In genomic region chr14:77007339-77007974, GRCh38 we compare ENCODE assay signal across 12 cellular contexts. TPM values are rescaled to one million over a fixed set of nuclear protein-coding genes. Genes with fewer than 3 reads are reported as not detected.
DNase-seq lines count a peak whose midpoint lies in the region; ATAC-seq and TF ChIP-seq lines count a peak whose summit lies in the region.
"Had no signal": no experiment of that assay in that cellular context is flagged by ENCODE, and none has a peak within 500 bp of the region (broad histone marks: within the 10 kb centered on the region; RNA-seq: fewer than 3 reads in every experiment).

No MANE protein-coding gene starts in this region.

- H3K27me3 ChIP-seq in BLaER1 (no peaks in the 10 kb centered on the region), foreskin keratinocyte (no peaks in the 10 kb centered on the region), psoas muscle (ENCODE audit: insufficient read depth in 3 of 3, low read length in 2 of 3) (no peaks in the 10 kb centered on the region)

- 32 to 68% (median 49%) methylated on average over 17 of the region's 17 CpGs for WGBS in psoas muscle, 3 donors

- H3K4me2 ChIP-seq in BLaER1, result peak overlapping the region; percentile 63

- H3K9me3 ChIP-seq in BLaER1, result no peaks in the 10 kb centered on the region
- H3K9me3 ChIP-seq in psoas muscle, result no peaks in the 10 kb centered on the region

- no peaks in the 10 kb centered on the region for H3K36me3 ChIP-seq in BLaER1
- no peaks in the 10 kb centered on the region for H3K36me3 ChIP-seq in psoas muscle (ENCODE audit: insufficient read depth in 1 of 2, low read depth in 1 of 2)

- no peak overlapping the region for H3K9ac ChIP-seq in BLaER1

- ATAC-seq in foreskin keratinocyte (peak; percentile 59), psoas muscle (peak in 2 of 4 donors; percentile 2 to 29)
- no peak for ATAC-seq in activated CD4-positive, CD25-positive, alpha-beta regulatory T cell treated with anti-CD3 and anti-CD28 coated beads, Interleukin-2, amount 50 U/mL, for 24 hours

- no peaks in the 10 kb centered on the region for H4K20me1 ChIP-seq in BLaER1

- no peak overlapping the region for H3K4me3 ChIP-seq in BLaER1
- no peak overlapping the region for H3K4me3 ChIP-seq in psoas muscle

- intact Hi-C loops in psoas muscle (cut with DNase I), result loop anchor here in 1 of 2 donors (5.0 kb wide), 1 partner anchor 50 kb away; no protein-coding TSS in a partner anchor

- no peak overlapping the region; the same call in 1 of the 2 replicates for H3K27ac ChIP-seq in BLaER1
- H3K27ac ChIP-seq in foreskin keratinocyte, result peak overlapping the region; percentile 42
- peak overlapping the region; percentile 62 for H3K27ac ChIP-seq in psoas muscle

- H3K4me1 ChIP-seq in BLaER1 (peaks cover 53% of the 10 kb centered on the region), foreskin keratinocyte (peaks cover 23% of the 10 kb centered on the region), psoas muscle (peaks cover 40% of the 10 kb centered on the region)

- DNase-seq in NCI-H510A (lab: John Stamatoyannopoulos, UW) (peak; percentile 71), foreskin keratinocyte (peak in 1 of 2 donors; percentile 72), psoas muscle (no peak), NCI-H524 treated with DMSO at 0.1 percent for 48 hours (lab: John Stamatoyannopoulos, UW) (no peak), DMS 273 (lab: John Stamatoyannopoulos, UW; ENCODE audit: unreplicated experiment) (no peak), dermis blood vessel endothelial cell (no peak)
- DNase-seq: activated CD8-positive, alpha-beta memory T cell treated with anti-CD3 and anti-CD28 coated beads for 24 hours; glutamatergic neuron; NCI-H2107; T-helper 2 cell had no signal

- TF ChIP-seq CTCF in foreskin keratinocyte (conservative IDR thresholded peaks at IDR 0.05) (no peak), psoas muscle (IDR thresholded peaks at IDR 0.05) (no peak)

RNA-seq across cellular contexts. Expression of gene IRF2BPL, which starts 21.1 kb away (rescaled TPM):
- total RNA-seq in foreskin keratinocyte (20.2 and 20.7 TPM in 2 replicates), psoas muscle (10 to 100 TPM in 3 of 4 donors, 1 to 10 TPM in 1; 9.7 to 26.3 (median 21.7) TPM), dermis blood vessel endothelial cell (11.6 and 17.9 TPM in 2 replicates)
- polyA plus RNA-seq in foreskin keratinocyte (8.0 and 8.7 TPM in 2 replicates), psoas muscle (1 to 10 TPM; 3.8 to 9.5 (median 4.4) TPM)
